ENCODE assay signal across 13 cellular contexts in the genomic region with DNA sequence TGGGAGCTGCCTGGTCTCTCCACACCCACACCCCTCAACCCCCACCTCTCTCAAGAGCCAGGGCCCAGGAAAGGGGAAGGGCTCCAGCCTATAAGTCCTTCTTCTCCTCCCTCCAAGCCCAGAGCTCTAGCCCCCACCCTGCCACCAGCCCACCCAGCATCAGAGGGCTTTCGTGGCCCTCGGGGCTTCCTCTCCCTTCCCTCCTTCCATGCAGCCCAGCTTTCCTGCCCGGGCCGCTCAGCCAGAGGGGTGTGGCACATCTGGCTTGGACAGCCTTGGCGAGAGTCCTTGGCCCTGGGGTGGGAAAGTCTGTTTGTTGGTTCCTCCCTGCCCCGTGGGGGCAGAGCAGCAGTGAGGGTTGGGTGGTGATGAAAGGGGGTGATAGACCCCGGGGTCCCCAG. TPM values are rescaled to one million over a fixed set of nuclear protein-coding genes. Genes with fewer than 3 reads are reported as not detected.
DNase-seq lines count a peak whose midpoint lies in the region; ATAC-seq and TF ChIP-seq lines count a peak whose summit lies in the region.
"Had no signal": no experiment of that assay in that cellular context is flagged by ENCODE, and none has a peak within 500 bp of the region (broad histone marks: within the 10 kb centered on the region; RNA-seq: fewer than 3 reads in every experiment).

No MANE protein-coding gene starts in this region.

- H3K4me1 ChIP-seq in esophagus muscularis mucosa (peaks cover 28 to 54% (median 43%) of the 10 kb centered on the region in 4 donors), mucosa of descending colon (ENCODE audit: low read depth) (no peaks in the 10 kb centered on the region), transverse colon (peaks cover 0 to 32% (median 12%) of the 10 kb centered on the region in 4 donors)

- no peak overlapping the region for H3K27ac Mint-ChIP-seq in WTC11

- H3K4me3 ChIP-seq in esophagus muscularis mucosa = peak overlapping the region in 1 of 4 donors; percentile 16
- no peak overlapping the region for H3K4me3 ChIP-seq in mucosa of descending colon
- no peak overlapping the region for H3K4me3 ChIP-seq in transverse colon

- H3K4me1 Mint-ChIP-seq in WTC11 = peaks cover 14% of the 10 kb centered on the region

- no peaks in the 10 kb centered on the region for H3K36me3 Mint-ChIP-seq in WTC11

- no peak overlapping the region for H3K4me3 Mint-ChIP-seq in WTC11

- DNase-seq in DMS53 (lab: John Stamatoyannopoulos, UW) (peak; percentile 22), DMS53 treated with DMSO at 0.1 percent for 48 hours (lab: John Stamatoyannopoulos, UW; ENCODE audit: unreplicated experiment) (no peak), esophagus muscularis mucosa (ENCODE audit: extremely low spot score) (no peak), mucosa of descending colon (peak in 1 of 3 donors; percentile 43), transverse colon (no peak), WTC11 (ENCODE audit: low spot score) (no peak)
- DNase-seq in central memory CD4-positive, alpha-beta T cell = no peak
- DNase-seq: 8988T, foreskin melanocyte, NCI-H1436 treated with DMSO at 0.1 percent for 48 hours, T-helper 9 cell had no signal

- H3K36me3 ChIP-seq in esophagus muscularis mucosa (peaks cover 0 to under 1% (median 0%) of the 10 kb centered on the region in 4 donors), mucosa of descending colon (ENCODE audit: low read depth) (no peaks in the 10 kb centered on the region), transverse colon (no peaks in the 10 kb centered on the region)

- H3K27ac ChIP-seq in esophagus muscularis mucosa (replicated peaks in 1 of 4) = peak overlapping the region; percentile 13 to 65 (median 44)
- peak overlapping the region; percentile 35 to 61 (median 51) for H3K27ac ChIP-seq in transverse colon

- no CpG with 5 or more reads among the region's 7 CpGs for WGBS in esophagus muscularis mucosa
- WGBS in transverse colon (ENCODE audit: low coverage in 1 of 2), 2 donors = 14% methylated on average over 7 of the region's 7 CpGs; no CpG with 5 or more reads in 1 of the 2 donors

- POLR2A ChIA-PET in WTC11 (lab: Charles Lee) = no interaction called here

- no peaks in the 10 kb centered on the region for H3K9me3 Mint-ChIP-seq in WTC11

- TF ChIP-seq EP300 in esophagus muscularis mucosa (IDR thresholded peaks at IDR 0.05) (no peak), transverse colon (IDR thresholded peaks at IDR 0.05; ENCODE audit: low read depth) (no peak)

- TF ChIP-seq POLR2A in esophagus muscularis mucosa (IDR thresholded peaks at IDR 0.05; ENCODE audit: low read depth) = no peak
- no peak for TF ChIP-seq POLR2A in transverse colon (IDR thresholded peaks at IDR 0.05)

- H3K27me3 ChIP-seq in esophagus muscularis mucosa (no peaks in the 10 kb centered on the region), transverse colon (no peaks in the 10 kb centered on the region)

- intact Hi-C loops in esophagus muscularis mucosa (cut with DNase I) (no loop called here), mucosa of descending colon (cut with DNase I, micrococcal nuclease) (loop anchor here in 1 of 2 donors (10.0 kb wide), 1 partner anchor 211 kb away; no protein-coding TSS in a partner anchor), transverse colon (cut with DNase I; ENCODE audit: low total_unique reads) (no loop called here)

- in situ Hi-C loops in transverse colon (cut with MboI; ENCODE audit: low pct_ligation_motif_present in 1 of 4, low pct_unique_long_range_greater_than_20kb in 1 of 4, low sequenced_read_pairs in 3 of 4) = loop anchor here in 1 of 4 donors (25.0 kb wide), 1 partner anchor 208 kb away; no protein-coding TSS in a partner anchor

- ATAC-seq in mucosa of descending colon (peak; percentile 41), WTC11 (no peak), GM21515 (IDR thresholded peaks at IDR 0.05; ENCODE audit: unreplicated experiment) (no peak)
- ATAC-seq: left lobe of liver had no signal

- no peaks in the 10 kb centered on the region for H3K9me3 ChIP-seq in esophagus muscularis mucosa
- H3K9me3 ChIP-seq in mucosa of descending colon = no peaks in the 10 kb centered on the region
- H3K9me3 ChIP-seq in transverse colon = no peaks in the 10 kb centered on the region

- TF ChIP-seq CTCF in esophagus muscularis mucosa (IDR thresholded peaks at IDR 0.05) (no peak), mucosa of descending colon (IDR thresholded peaks at IDR 0.05) (no peak), transverse colon (IDR thresholded peaks at IDR 0.05) (no peak), WTC11 (IDR thresholded peaks at IDR 0.05) (no peak)

- peaks cover 4% of the 10 kb centered on the region; the same call in 1 of the 2 replicates for H3K27me3 Mint-ChIP-seq in WTC11 (ENCODE audit: low read depth)

- CTCF ChIA-PET in WTC11 (lab: Charles Lee) = interaction anchor here (0.5 to 4.9 kb wide), 7 partner anchors 11 to 207 kb away, joined by 3 to 158 read pairs (median 4); no protein-coding TSS in a partner anchor

TF ChIP-seq in WTC11, 78 proteins besides CTCF, POLR2A, EP300 and RAD21:
- TF ChIP-seq OVOL2 (CRISPR knock-in tag; IDR thresholded peaks at IDR 0.05; ENCODE audit: borderline replicate concordance) (no peak), KAT7 (CRISPR knock-in tag; IDR thresholded peaks at IDR 0.05; ENCODE audit: borderline replicate concordance) (no peak), RORB (CRISPR knock-in tag; IDR thresholded peaks at IDR 0.05) (no peak), FOXJ3 (CRISPR knock-in tag; IDR thresholded peaks at IDR 0.05; ENCODE audit: borderline replicate concordance) (no peak)
- TF ChIP-seq, protein P1, sequence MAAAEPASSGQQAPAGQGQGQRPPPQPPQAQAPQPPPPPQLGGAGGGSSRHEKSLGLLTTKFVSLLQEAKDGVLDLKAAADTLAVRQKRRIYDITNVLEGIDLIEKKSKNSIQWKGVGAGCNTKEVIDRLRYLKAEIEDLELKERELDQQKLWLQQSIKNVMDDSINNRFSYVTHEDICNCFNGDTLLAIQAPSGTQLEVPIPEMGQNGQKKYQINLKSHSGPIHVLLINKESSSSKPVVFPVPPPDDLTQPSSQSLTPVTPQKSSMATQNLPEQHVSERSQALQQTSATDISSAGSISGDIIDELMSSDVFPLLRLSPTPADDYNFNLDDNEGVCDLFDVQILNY (CRISPR knock-in tag; IDR thresholded peaks at IDR 0.05) = no peak

RNA-seq across cellular contexts. Expression of a gene that starts 7.1 kb away (rescaled TPM):
- 1,000 to 10,000 TPM; 1,001 to 2,170 (median 1,411) TPM for total RNA-seq in esophagus muscularis mucosa
- 1,000 to 10,000 TPM in 1 of 3 donors, 100 to 1,000 TPM in 1, 10 to 100 TPM in 1; 43.8 to 1,458 (median 121) TPM for total RNA-seq in mucosa of descending colon
- total RNA-seq in transverse colon = 100 to 1,000 TPM; 101 to 487 (median 231) TPM
- 4.2 to 5.4 TPM (median 4.5 TPM) in 3 replicates for total RNA-seq in WTC11 (2021)
